23 cellular contexts compared by ENCODE assay signal in the genomic region with DNA sequence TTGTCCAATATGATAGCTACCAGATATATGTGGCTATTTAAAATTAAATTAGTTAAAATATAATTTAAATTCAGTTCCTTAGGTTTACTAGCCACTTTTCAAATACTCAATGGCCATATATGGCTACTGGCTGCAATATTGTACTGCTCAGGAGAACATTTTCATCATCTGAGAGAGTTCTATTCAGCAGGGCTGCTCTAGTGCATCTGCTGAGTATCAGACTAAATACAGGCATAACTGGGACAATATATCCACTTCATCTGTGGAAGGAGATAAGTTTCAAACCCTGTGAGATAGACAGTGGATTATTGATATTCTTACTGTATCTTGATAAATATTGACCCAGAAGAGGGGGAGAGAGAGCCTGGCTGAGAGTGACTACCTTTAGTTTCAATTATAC.
DNase-seq lines count a peak whose midpoint lies in the region; ATAC-seq and TF ChIP-seq lines count a peak whose summit lies in the region.
"Had no signal": no experiment of that assay in that cellular context is flagged by ENCODE, and none has a peak within 500 bp of the region (broad histone marks: within the 10 kb centered on the region; RNA-seq: fewer than 3 reads in every experiment).

No MANE protein-coding gene starts in this region.

- no peak overlapping the region for H3K27ac ChIP-seq in breast epithelium
- H3K27ac ChIP-seq: 22Rv1, BLaER1 had no signal

- H3K4me3 Mint-ChIP-seq in MCF 10A (ENCODE audit: unreplicated experiment), result no peak overlapping the region
- no peak overlapping the region for H3K4me3 Mint-ChIP-seq in mesothelial cell of epicardium
- H3K4me3 Mint-ChIP-seq: CD4-positive, alpha-beta T cell had no signal

- TF ChIP-seq POLR2A in breast epithelium (IDR thresholded peaks at IDR 0.05), result no peak

- no peaks in the 10 kb centered on the region for H3K27me3 ChIP-seq in breast epithelium
- H3K27me3 ChIP-seq: BLaER1, MG63 had no signal

- CTCF ChIA-PET in MCF 10A (lab: Yijun Ruan, JAX), result no interaction called here

- no peaks in the 10 kb centered on the region for H3K4me1 ChIP-seq in breast epithelium
- H3K4me1 ChIP-seq: BLaER1, Caco-2 had no signal

- H3K27me3 Mint-ChIP-seq in MCF 10A (ENCODE audit: insufficient read depth, unreplicated experiment), result no peaks in the 10 kb centered on the region
- no peaks in the 10 kb centered on the region for H3K27me3 Mint-ChIP-seq in mesothelial cell of epicardium (ENCODE audit: low read depth)
- H3K27me3 Mint-ChIP-seq: CD4-positive, alpha-beta T cell had no signal

- TF ChIP-seq CTCF in MCF 10A (IDR thresholded peaks at IDR 0.05; ENCODE audit: unreplicated experiment) (no peak), breast epithelium (IDR thresholded peaks at IDR 0.05) (no peak), mesothelial cell of epicardium (IDR thresholded peaks at IDR 0.05; ENCODE audit: unreplicated experiment) (no peak)

- no peaks in the 10 kb centered on the region for H3K36me3 Mint-ChIP-seq in MCF 10A (ENCODE audit: insufficient read depth, unreplicated experiment)
- peaks cover 9% of the 10 kb centered on the region for H3K36me3 Mint-ChIP-seq in mesothelial cell of epicardium

- H3K27ac Mint-ChIP-seq in MCF 10A (ENCODE audit: low read depth, unreplicated experiment) (peak overlapping the region; percentile 86), mesothelial cell of epicardium (peak overlapping the region; percentile 14)
- H3K27ac Mint-ChIP-seq: CD4-positive, alpha-beta T cell had no signal

- POLR2A ChIA-PET in MCF 10A (lab: Yijun Ruan, JAX), result interaction anchor here (1.1 to 1.3 kb wide), 3 partner anchors 11 to 188 kb away, joined by 3 read pairs; no protein-coding TSS in a partner anchor

- H3K36me3 ChIP-seq in breast epithelium, result no peaks in the 10 kb centered on the region
- H3K36me3 ChIP-seq: BLaER1, MG63 had no signal

- no peak overlapping the region for H3K4me3 ChIP-seq in breast epithelium
- H3K4me3 ChIP-seq: BLaER1, MG63 had no signal

- DNase-seq in MCF 10A (ENCODE audit: unreplicated experiment), result no peak
- no peak for DNase-seq in breast epithelium (ENCODE audit: low spot score in 2 of 2)
- DNase-seq in amniotic epithelial cell (ENCODE audit: low read depth), result peak; percentile 65
- no peak for DNase-seq in mesothelial cell of epicardium (ENCODE audit: low spot score in 2 of 2, unreplicated experiment in 2 of 2)
- no peak for DNase-seq in activated T-cell treated with anti-CD3 and anti-CD28 coated beads for 4 hours
- DNase-seq: ACHN; Caco-2; CD4-positive, alpha-beta T cell; DND-41; GOT3; Kasumi-1; MG63; NCI-H1417; NCI-H1930; NCI-H510A treated with DMSO at 0.1 percent for 48 hours; NCI-H774; NK-92 treated with Interleukin-12 subunit alpha and Interleukin-12 subunit beta, amount 100 ng/mL, for 24 hours had no signal

- H3K4me1 Mint-ChIP-seq in MCF 10A (ENCODE audit: insufficient read depth, unreplicated experiment), result peaks cover 33% of the 10 kb centered on the region
- peaks cover 33% of the 10 kb centered on the region for H3K4me1 Mint-ChIP-seq in mesothelial cell of epicardium

- no peaks in the 10 kb centered on the region for H3K9me3 ChIP-seq in breast epithelium
- H3K9me3 ChIP-seq: BLaER1, Caco-2, MG63 had no signal

- ATAC-seq in GM21423 (IDR thresholded peaks at IDR 0.05; ENCODE audit: unreplicated experiment) (no peak), HG02852 (IDR thresholded peaks at IDR 0.05; ENCODE audit: unreplicated experiment) (no peak), GM18873 (IDR thresholded peaks at IDR 0.05; ENCODE audit: low FRiP score, unreplicated experiment) (no peak)
- ATAC-seq: Panc1 had no signal

- no TSS peak for BruUV-seq in MCF 10A (replicated peaks; lab: Mats Ljungman, UMichigan)

- H3K9me3 Mint-ChIP-seq in MCF 10A (ENCODE audit: unreplicated experiment), result no peaks in the 10 kb centered on the region
- H3K9me3 Mint-ChIP-seq in mesothelial cell of epicardium, result peaks cover 7% of the 10 kb centered on the region

- intact Hi-C loops in MCF 10A (cut with micrococcal nuclease), result no loop called here
- intact Hi-C loops in breast epithelium (cut with DNase I; ENCODE audit: low total_unique reads), result no loop called here
